ENCODE assay signal across 29 cellular contexts in genomic region chr10:29720149-29720548, GRCh38.
"Had no signal": no experiment of that assay in that cellular context is flagged by ENCODE, and none has a peak within 500 bp of the region (broad histone marks: within the 10 kb centered on the region; RNA-seq: fewer than 3 reads in every experiment).

No MANE protein-coding gene starts in this region.

- ATAC-seq: natural killer cell; psoas muscle; right cardiac atrium; sciatic nerve; stimulated activated memory B cell treated with anti-CD40 and anti-IgM and Interleukin-4, amounts not matched to agents 10 μg/mL and 1 μg/mL and 100 μg/mL, for 72 hours; stimulated activated naive CD8-positive, alpha-beta T cell treated with anti-CD3 and anti-CD28 coated beads, Interleukin-15, amount 100 ng/mL, for 72 hours; stimulated activated naive CD8-positive, alpha-beta T cell treated with anti-CD3 and anti-CD28 coated beads, Interleukin-15, Interleukin-2, amounts not matched to agents 100 U/mL and 50 U/mL, for 24 hours had no signal

- H3K9ac ChIP-seq: neural progenitor cell, parathyroid adenoma had no signal

- H3K4me2 ChIP-seq: neural progenitor cell, smooth muscle cell had no signal

- H3K4me3 ChIP-seq: neural progenitor cell, ovary, psoas muscle, skin epidermis, smooth muscle cell, spleen, suprapubic skin, testis, tibial artery, transverse colon, upper lobe of left lung, vagina had no signal

- H3K27me3 ChIP-seq: neural progenitor cell, ovary, spleen, suprapubic skin, testis, tibial artery, transverse colon, upper lobe of left lung, vagina had no signal

- H2AFZ ChIP-seq: neural progenitor cell, parathyroid adenoma had no signal

- FAIRE-seq: urothelium cell line had no signal

- H3K9me3 ChIP-seq: ovary, suprapubic skin, testis had no signal

- H3K27ac ChIP-seq: neural progenitor cell, ovary, parathyroid adenoma, psoas muscle, skin epidermis, spleen, suprapubic skin, testis, upper lobe of left lung, vagina had no signal

- DNase-seq: natural killer cell; occipital lobe; ovary; posterior cingulate gyrus; psoas muscle; right cardiac atrium; spleen; stimulated activated CD4-positive, alpha-beta T cell treated with anti-CD3 and anti-CD28 coated beads, Interleukin-12 subunit alpha, Interleukin-12 subunit beta, amount 100 ng/mL, for 4 hours; stimulated activated CD4-positive, alpha-beta T cell treated with anti-CD3 and anti-CD28 coated beads, Interleukin-1b, Interleukin-23, amount 100 ng/mL, for 48 hours; stimulated activated CD4-positive, alpha-beta T cell treated with anti-CD3 and anti-CD28 coated beads, Interleukin-4, amount 100 ng/mL, for 1 hour; stimulated activated CD4-positive, alpha-beta T cell treated with anti-CD3 and anti-CD28 coated beads, Interleukin-4, amount 100 ng/mL, for 4 hours; stimulated activated CD8-positive, alpha-beta memory T cell treated with anti-CD3 and anti-CD28 coated beads, Interleukin-4, amount 100 ng/mL, for 48 hours; stimulated activated naive CD4-positive, alpha-beta T cell; stimulated activated naive CD8-positive, alpha-beta T cell treated with anti-CD3 and anti-CD28 coated beads, Interleukin-15, amount 100 ng/mL, for 72 hours; stimulated activated naive CD8-positive, alpha-beta T cell treated with anti-CD3 and anti-CD28 coated beads, Interleukin-15, Interleukin-2, amounts not matched to agents 100 U/mL and 50 U/mL, for 24 hours; substantia nigra; testis; tibial artery; transverse colon; upper lobe of left lung had no signal

- H3K36me3 ChIP-seq: ovary, spleen, suprapubic skin, upper lobe of left lung had no signal
